13 cellular contexts compared by ENCODE assay signal in genomic region chr10:31064334-31064733, GRCh38. TPM values are rescaled to one million over a fixed set of nuclear protein-coding genes. Genes with fewer than 3 reads are reported as not detected.
A peak's percentile ranks its signal among the peaks of the same experiment; 100 is the strongest.
DNase-seq lines count a peak whose midpoint lies in the region; FAIRE-seq and TF ChIP-seq lines count a peak whose summit lies in the region.
"Had no signal": no experiment of that assay in that cellular context is flagged by ENCODE, and none has a peak within 500 bp of the region (broad histone marks: within the 10 kb centered on the region; RNA-seq: fewer than 3 reads in every experiment).

No MANE protein-coding gene starts in this region.

- H3K4me2 ChIP-seq in smooth muscle cell, result peak overlapping the region; percentile 71

- H3K9me3 Mint-ChIP-seq in CD14-positive monocyte, result peaks cover 0 to 5% (median 0%) of the 10 kb centered on the region in 7 donors

- H3K27me3 Mint-ChIP-seq in CD14-positive monocyte (ENCODE audit: low read depth in 3 of 3), result peaks cover 1 to 4% (median 2%) of the 10 kb centered on the region in 3 donors

- no peak overlapping the region for H3K9ac ChIP-seq in smooth muscle cell (ENCODE audit: low read depth)

- 6% methylated on average over 2 of the region's 2 CpGs for WGBS in smooth muscle cell (ENCODE audit: low lambda C conversion rate)

- H3K27me3 ChIP-seq in bronchial epithelial cell (ENCODE audit: control insufficient read depth, insufficient read depth, low read length) (no peaks in the 10 kb centered on the region), smooth muscle cell (ENCODE audit: low read depth) (no peaks in the 10 kb centered on the region)

- H3K9me3 ChIP-seq in smooth muscle cell (replicated peaks; ENCODE audit: low read depth), result no peaks in the 10 kb centered on the region

- H3K4me3 ChIP-seq in bronchial epithelial cell (ENCODE audit: low read depth, low read length) (no peak overlapping the region), smooth muscle cell (no peak overlapping the region)
- H3K4me3 ChIP-seq: lung had no signal

- H3K27ac Mint-ChIP-seq in CD14-positive monocyte, result no peak overlapping the region
- H3K27ac Mint-ChIP-seq: activated naive CD4-positive, alpha-beta T cell treated with anti-CD3 and anti-CD28 coated beads, Interleukin-2, amount 10 ng/mL, durations not matched to agents 7 days and 5 days had no signal

- no peaks in the 10 kb centered on the region for H4K20me1 ChIP-seq in smooth muscle cell (ENCODE audit: low read depth)

- no peaks in the 10 kb centered on the region for H3K4me1 Mint-ChIP-seq in CD14-positive monocyte
- H3K4me1 Mint-ChIP-seq: activated naive CD4-positive, alpha-beta T cell treated with anti-CD3 and anti-CD28 coated beads, Interleukin-2, amount 10 ng/mL, durations not matched to agents 7 days and 5 days had no signal

- intact Hi-C loops in CD14-positive monocyte (cut with micrococcal nuclease), result no loop called here

- no peaks in the 10 kb centered on the region for H3K79me2 ChIP-seq in smooth muscle cell (ENCODE audit: low read depth)

- H3K36me3 Mint-ChIP-seq in CD14-positive monocyte, result no peaks in the 10 kb centered on the region
- H3K36me3 Mint-ChIP-seq: activated naive CD4-positive, alpha-beta T cell treated with anti-CD3 and anti-CD28 coated beads, Interleukin-2, amount 10 ng/mL, durations not matched to agents 7 days and 5 days had no signal

- DNase-seq in GM04503 (ENCODE audit: low read depth) (peak; percentile 47), bronchial epithelial cell (ENCODE audit: low read depth) (peak; percentile 30), hepatic stellate cell (ENCODE audit: low spot score) (peak; percentile 65), smooth muscle cell (lab: John Stamatoyannopoulos, UW; ENCODE audit: unreplicated experiment) (no peak), NCI-H1048 (lab: John Stamatoyannopoulos, UW) (no peak), CD14-positive monocyte (ENCODE audit: low spot score) (no peak), GF-D8 (lab: John Stamatoyannopoulos, UW) (no peak), NCI-H1092 treated with DMSO at 0.1 percent for 48 hours (lab: John Stamatoyannopoulos, UW) (no peak)
- DNase-seq: activated CD4-positive, alpha-beta T cell treated with anti-CD3 and anti-CD28 coated beads for 48 hours; activated naive CD4-positive, alpha-beta T cell treated with anti-CD3 and anti-CD28 coated beads, Interleukin-2, amount 10 ng/mL, durations not matched to agents 7 days and 5 days; Calu3; KBM-7 had no signal

- H3K36me3 ChIP-seq in bronchial epithelial cell (ENCODE audit: control insufficient read depth, insufficient read depth, low read length) (no peaks in the 10 kb centered on the region), smooth muscle cell (ENCODE audit: low read depth) (no peaks in the 10 kb centered on the region)

- H3K4me3 Mint-ChIP-seq in CD14-positive monocyte, result no peak overlapping the region
- H3K4me3 Mint-ChIP-seq: activated naive CD4-positive, alpha-beta T cell treated with anti-CD3 and anti-CD28 coated beads, Interleukin-2, amount 10 ng/mL, durations not matched to agents 7 days and 5 days had no signal

- peak overlapping the region; percentile 59 for H3K27ac ChIP-seq in smooth muscle cell (ENCODE audit: low read depth)

- H3K4me1 ChIP-seq in smooth muscle cell (ENCODE audit: low read depth), result peaks cover 5% of the 10 kb centered on the region

- H3F3A ChIP-seq in smooth muscle cell (ENCODE audit: low read depth), result peaks cover 14% of the 10 kb centered on the region

- no peak for FAIRE-seq in bronchial epithelial cell (lab: Jason Lieb, UNC)

- H2AFZ ChIP-seq in smooth muscle cell (ENCODE audit: low read depth), result no peak overlapping the region

- TF ChIP-seq CTCF in bronchial epithelial cell (IDR thresholded peaks at IDR 0.05; ENCODE audit: insufficient read depth, low read length, severe bottlenecking) (no peak), smooth muscle cell (IDR thresholded peaks at IDR 0.05; ENCODE audit: borderline replicate concordance, insufficient read depth, poor library complexity, severe bottlenecking) (no peak), CD14-positive monocyte (IDR thresholded peaks at IDR 0.05) (no peak)

RNA-seq across cellular contexts. Expression of gene ZNF438, which starts 32.7 kb away (rescaled TPM):
- total RNA-seq in bronchial epithelial cell (0.79 and 1.7 TPM in 2 replicates), smooth muscle cell (3.4 TPM in 2 replicates)
- polyA plus RNA-seq in smooth muscle cell (2.8 and 3.2 TPM in 2 replicates), CD14-positive monocyte (1 to 10 TPM; 5.4 to 9.3 TPM)

Comparison
In these comparisons a context has a peak if more than half of its experiments do, and no peak if none do; other contexts are left out.
1. DNase-seq: peak in GM04503 (single experiment), bronchial epithelial cell (single experiment) and hepatic stellate cell (single experiment); none in smooth muscle cell (single experiment), NCI-H1048 (single experiment), CD14-positive monocyte (single experiment), GF-D8 (single experiment) and NCI-H1092 treated with DMSO at 0.1 percent for 48 hours (single experiment).